In genomic region chr17:68200689-68201424, GRCh38 we compare ENCODE assay signal across 8 cellular contexts. TPM values are rescaled to one million over a fixed set of nuclear protein-coding genes. Genes with fewer than 3 reads are reported as not detected.
DNase-seq lines count a peak whose midpoint lies in the region; ATAC-seq lines count a peak whose summit lies in the region.

No MANE protein-coding gene starts in this region.

- H3K4me1 Mint-ChIP-seq in T-helper 17 cell: peaks cover 12% of the 10 kb centered on the region

- H3K27ac ChIP-seq in right cardiac atrium (ENCODE audit: low read length): no peak overlapping the region

- intact Hi-C loops in right cardiac atrium (cut with DNase I): no loop called here
- intact Hi-C loops in sciatic nerve (cut with DNase I): no loop called here

- H3K9me3 ChIP-seq in T-helper 17 cell (ENCODE audit: control insufficient read depth, low read length, poor library complexity, severe bottlenecking) (no peaks in the 10 kb centered on the region), right cardiac atrium (ENCODE audit: control insufficient read depth, low read length) (no peaks in the 10 kb centered on the region)

- H3K4me1 ChIP-seq in right cardiac atrium (ENCODE audit: control insufficient read depth, insufficient read depth, low read length): peaks cover 3% of the 10 kb centered on the region

- H3K4me3 ChIP-seq in right cardiac atrium (ENCODE audit: low read length): no peak overlapping the region

- DNase-seq in AML-193 (lab: John Stamatoyannopoulos, UW) (peak; percentile 44 to 49), NCI-H1105 treated with DMSO at 0.1 percent for 48 hours (lab: John Stamatoyannopoulos, UW) (peak; percentile 77), T-helper 17 cell (peak; percentile 64 to 74 (median 66)), anterior cingulate cortex (lab: John Stamatoyannopoulos, UW) (peak in 47 of 58 donors; percentile 12 to 78 (median 38)), right cardiac atrium (peak; percentile 80 to 91 (median 90)), sciatic nerve (ENCODE audit: low spot score) (peak; percentile 89)

- H3K27me3 ChIP-seq in right cardiac atrium (ENCODE audit: control insufficient read depth, insufficient read depth): no peaks in the 10 kb centered on the region

- WGBS in right cardiac atrium: 3% methylated on average over 30 of the region's 31 CpGs

- H3K36me3 Mint-ChIP-seq in T-helper 17 cell (ENCODE audit: low read depth): no peaks in the 10 kb centered on the region

- peak overlapping the region; percentile 93 for H3K4me3 Mint-ChIP-seq in T-helper 17 cell

- ATAC-seq in GM21390 (IDR thresholded peaks at IDR 0.05; ENCODE audit: unreplicated experiment): peak; percentile 27
- peak; percentile 37 for ATAC-seq in T-helper 17 cell
- ATAC-seq in right cardiac atrium: peak; percentile 68 to 73
- ATAC-seq in sciatic nerve: peak; percentile 80
- ATAC-seq in GM19351 (IDR thresholded peaks at IDR 0.05; ENCODE audit: unreplicated experiment): no peak

- H3K27ac Mint-ChIP-seq in T-helper 17 cell: peak overlapping the region; percentile 84

- no peaks in the 10 kb centered on the region for H3K27me3 Mint-ChIP-seq in T-helper 17 cell

RNA-seq across cellular contexts. Expression of gene AMZ2, which starts 47.0 kb away (rescaled TPM):
- 10 to 100 TPM; 57.7 to 58.5 TPM for total RNA-seq in T-helper 17 cell
- 10 to 100 TPM; 73.9 to 98.3 (median 93.0) TPM for total RNA-seq in right cardiac atrium
- 97.6 TPM for polyA plus RNA-seq in right cardiac atrium
- total RNA-seq in sciatic nerve: 62.1 TPM

Comparison
In these comparisons a context has a peak if more than half of its experiments do, and no peak if none do; other contexts are left out.
1. DNase-seq: peak in every context shown above with its lines; median percentile 90 in right cardiac atrium; 89 in sciatic nerve; 77 in NCI-H1105 treated with DMSO at 0.1 percent for 48 hours; 66 in T-helper 17 cell; 46 in AML-193; 38 in anterior cingulate cortex.